ENCODE assay signal across 8 cellular contexts in genomic region chr1:156115514-156116374, GRCh38. TPM values are rescaled to one million over a fixed set of nuclear protein-coding genes. Genes with fewer than 3 reads are reported as not detected.
A peak's percentile ranks its signal among the peaks of the same experiment; 100 is the strongest.
DNase-seq lines count a peak whose midpoint lies in the region; ATAC-seq, FAIRE-seq and TF ChIP-seq lines count a peak whose summit lies in the region.

No MANE protein-coding gene starts in this region.

- H3K4me1 ChIP-seq in mononuclear cell (ENCODE audit: insufficient read depth, low read length), result peaks cover 40% of the 10 kb centered on the region

- H2AFZ ChIP-seq in SU-DHL-6 (ENCODE audit: low read depth, low read length, severe bottlenecking), result no peak overlapping the region

- no peaks in the 10 kb centered on the region for H3K36me3 ChIP-seq in SU-DHL-6 (ENCODE audit: low read length)

- H3K4me2 ChIP-seq in SU-DHL-6 (ENCODE audit: low read depth, low read length, poor library complexity, severe bottlenecking), result peak overlapping the region; percentile 54

- H3K4me3 ChIP-seq in SU-DHL-6 (ENCODE audit: insufficient read depth, low read length, poor library complexity, severe bottlenecking) (no peak overlapping the region), epithelial cell of esophagus (ENCODE audit: low read length) (peak overlapping the region; percentile 99), mononuclear cell (ENCODE audit: low read length) (peak overlapping the region; percentile 59)

- TF ChIP-seq CTCF in SU-DHL-6 (IDR thresholded peaks at IDR 0.05; ENCODE audit: insufficient read depth, low read length, poor library complexity, severe bottlenecking) (no peak), epithelial cell of esophagus (IDR thresholded peaks at IDR 0.05; ENCODE audit: insufficient read depth, low read depth, low read length, missing control alignments) (no peak), GM10266 (IDR thresholded peaks at IDR 0.05; ENCODE audit: control insufficient read depth, insufficient read depth, low read depth, missing control alignments) (no peak)

- H3K9me3 ChIP-seq in SU-DHL-6 (ENCODE audit: insufficient read depth, low read length) (no peaks in the 10 kb centered on the region), mononuclear cell (ENCODE audit: low read depth, low read length) (no peaks in the 10 kb centered on the region)

- intact Hi-C loops in Right ventricle myocardium inferior (cut with DNase I) (loop anchor here (1.0 kb wide), 1 partner anchor 9 kb away; no protein-coding TSS in a partner anchor), cardiac septum (cut with DNase I) (loop anchor here (2.0 kb wide), 1 partner anchor 13 kb away; no protein-coding TSS in a partner anchor)

- no peaks in the 10 kb centered on the region for H3K79me2 ChIP-seq in SU-DHL-6 (ENCODE audit: insufficient read depth, low read length)

- no peak overlapping the region for H3K9ac ChIP-seq in SU-DHL-6 (ENCODE audit: low read length)

- no peaks in the 10 kb centered on the region for H3K27me3 ChIP-seq in SU-DHL-6 (ENCODE audit: low read length)
- peaks cover 55% of the 10 kb centered on the region for H3K27me3 ChIP-seq in mononuclear cell (ENCODE audit: insufficient read depth, low read length)

- ATAC-seq in Right ventricle myocardium inferior (peak; percentile 37), HG03095 (IDR thresholded peaks at IDR 0.05; ENCODE audit: unreplicated experiment) (no peak)

- DNase-seq in Right ventricle myocardium inferior (ENCODE audit: missing footprints) (peak; percentile 82), cardiac septum (ENCODE audit: low spot score) (no peak), epithelial cell of esophagus (ENCODE audit: low read depth) (peak; percentile 53), urothelium cell line (ENCODE audit: low spot score) (peak; percentile 63), GM10266 (ENCODE audit: extremely low spot score) (no peak)

- no peak for FAIRE-seq in urothelium cell line (lab: Jason Lieb, UNC)

- H4K20me1 ChIP-seq in SU-DHL-6 (ENCODE audit: low read depth, low read length), result no peaks in the 10 kb centered on the region

- no peaks in the 10 kb centered on the region for H3K9me2 ChIP-seq in SU-DHL-6 (replicated peaks; ENCODE audit: insufficient read depth, low read length)

- H3F3A ChIP-seq in SU-DHL-6 (ENCODE audit: insufficient read depth), result no peaks in the 10 kb centered on the region

- H3K27ac ChIP-seq in SU-DHL-6 (ENCODE audit: low read depth, low read length), result no peak overlapping the region

RNA-seq across cellular contexts. Expression of gene LMNA, which starts 1.2 kb away (rescaled TPM):
- total RNA-seq in Right ventricle myocardium inferior, result 288 TPM
- total RNA-seq in cardiac septum, result 298 TPM
- 110 TPM for total RNA-seq in mononuclear cell

RNA-seq across cellular contexts. Expression of gene MEX3A, which starts 33.5 kb away (rescaled TPM):
- total RNA-seq in Right ventricle myocardium inferior (0.24 TPM), cardiac septum (0.24 TPM), mononuclear cell (not detected)

RNA-seq across cellular contexts. Expression of gene SEMA4A, which starts 37.6 kb away (rescaled TPM):
- total RNA-seq in Right ventricle myocardium inferior, result 2.2 TPM
- total RNA-seq in cardiac septum, result 2.7 TPM
- total RNA-seq in mononuclear cell, result 30.4 TPM

RNA-seq across cellular contexts. Expression of gene RAB25, which starts 54.8 kb away (rescaled TPM):
- total RNA-seq in Right ventricle myocardium inferior, result not detected
- total RNA-seq in cardiac septum, result not detected
- 0.21 TPM for total RNA-seq in mononuclear cell

Comparison
In these comparisons a context has a peak if more than half of its experiments do, and no peak if none do; other contexts are left out.
1. DNase-seq: peak in Right ventricle myocardium inferior (single experiment), epithelial cell of esophagus (single experiment) and urothelium cell line (single experiment); none in cardiac septum (single experiment) and GM10266 (single experiment).